7 cellular contexts compared by ENCODE assay signal in the genomic region with DNA sequence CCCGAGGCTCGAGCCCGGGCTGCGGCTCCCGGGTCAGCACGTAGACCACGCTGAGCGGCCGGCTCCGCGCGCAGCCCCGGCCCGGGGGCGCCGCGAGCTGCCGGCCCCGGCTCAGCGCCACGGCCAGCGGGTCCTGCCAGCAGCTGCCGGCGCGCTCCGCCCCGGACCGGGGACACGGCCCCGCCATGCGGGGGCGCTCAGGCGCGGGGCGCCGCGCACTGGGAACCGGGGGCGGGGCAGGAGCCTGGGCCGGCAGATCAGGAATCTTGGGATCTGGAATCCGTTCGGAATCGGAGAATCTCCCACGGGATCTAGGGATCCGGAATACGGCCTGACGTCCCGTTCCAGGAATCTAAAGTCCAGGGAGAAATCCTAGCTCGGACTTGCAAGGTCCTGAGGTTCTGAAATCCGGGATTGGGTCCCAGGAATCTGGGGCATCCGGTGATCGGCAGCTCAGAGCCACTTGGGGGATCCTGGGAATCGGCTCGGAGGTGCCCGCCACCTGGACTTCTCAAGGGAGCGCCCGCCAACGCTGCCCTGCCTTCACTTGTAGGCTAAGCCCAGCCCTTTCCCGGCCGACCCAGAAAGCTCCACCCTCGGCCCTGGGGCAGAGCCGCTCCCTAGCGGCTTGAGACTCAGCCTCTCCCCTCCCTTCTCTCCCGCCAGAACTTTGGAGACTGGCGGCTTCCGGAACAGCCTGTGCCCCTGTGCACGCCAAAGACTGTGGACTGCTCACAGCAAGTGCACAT. TPM values are rescaled to one million over a fixed set of nuclear protein-coding genes. Genes with fewer than 3 reads are reported as not detected.
DNase-seq lines count a peak whose midpoint lies in the region; ATAC-seq and TF ChIP-seq lines count a peak whose summit lies in the region.

A gene with protein sequence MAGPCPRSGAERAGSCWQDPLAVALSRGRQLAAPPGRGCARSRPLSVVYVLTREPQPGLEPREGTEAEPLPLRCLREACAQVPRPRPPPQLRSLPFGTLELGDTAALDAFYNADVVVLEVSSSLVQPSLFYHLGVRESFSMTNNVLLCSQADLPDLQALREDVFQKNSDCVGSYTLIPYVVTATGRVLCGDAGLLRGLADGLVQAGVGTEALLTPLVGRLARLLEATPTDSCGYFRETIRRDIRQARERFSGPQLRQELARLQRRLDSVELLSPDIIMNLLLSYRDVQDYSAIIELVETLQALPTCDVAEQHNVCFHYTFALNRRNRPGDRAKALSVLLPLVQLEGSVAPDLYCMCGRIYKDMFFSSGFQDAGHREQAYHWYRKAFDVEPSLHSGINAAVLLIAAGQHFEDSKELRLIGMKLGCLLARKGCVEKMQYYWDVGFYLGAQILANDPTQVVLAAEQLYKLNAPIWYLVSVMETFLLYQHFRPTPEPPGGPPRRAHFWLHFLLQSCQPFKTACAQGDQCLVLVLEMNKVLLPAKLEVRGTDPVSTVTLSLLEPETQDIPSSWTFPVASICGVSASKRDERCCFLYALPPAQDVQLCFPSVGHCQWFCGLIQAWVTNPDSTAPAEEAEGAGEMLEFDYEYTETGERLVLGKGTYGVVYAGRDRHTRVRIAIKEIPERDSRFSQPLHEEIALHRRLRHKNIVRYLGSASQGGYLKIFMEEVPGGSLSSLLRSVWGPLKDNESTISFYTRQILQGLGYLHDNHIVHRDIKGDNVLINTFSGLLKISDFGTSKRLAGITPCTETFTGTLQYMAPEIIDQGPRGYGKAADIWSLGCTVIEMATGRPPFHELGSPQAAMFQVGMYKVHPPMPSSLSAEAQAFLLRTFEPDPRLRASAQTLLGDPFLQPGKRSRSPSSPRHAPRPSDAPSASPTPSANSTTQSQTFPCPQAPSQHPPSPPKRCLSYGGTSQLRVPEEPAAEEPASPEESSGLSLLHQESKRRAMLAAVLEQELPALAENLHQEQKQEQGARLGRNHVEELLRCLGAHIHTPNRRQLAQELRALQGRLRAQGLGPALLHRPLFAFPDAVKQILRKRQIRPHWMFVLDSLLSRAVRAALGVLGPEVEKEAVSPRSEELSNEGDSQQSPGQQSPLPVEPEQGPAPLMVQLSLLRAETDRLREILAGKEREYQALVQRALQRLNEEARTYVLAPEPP (N-terminal part only) (minus strand): TSS at position 551 of the 749 bp plus-strand sequence. CDS start 364 bp downstream, at position 187.

- no peaks in the 10 kb centered on the region for H3K9me3 ChIP-seq in muscle layer of colon (ENCODE audit: low read length)
- H3K9me3 ChIP-seq in testis: no peaks in the 10 kb centered on the region

- intact Hi-C loops in testis (cut with DNase I; ENCODE audit: low total_unique reads): no loop called here

- peak within 1 kb of the TSS; percentile 68 for H3K27ac Mint-ChIP-seq in activated T-cell treated with anti-CD3 and anti-CD28 coated beads, Interleukin-2, amount 50 U/mL, for 72 hours

- TF ChIP-seq CTCF in GM10266 (IDR thresholded peaks at IDR 0.05; ENCODE audit: control insufficient read depth, insufficient read depth, low read depth, missing control alignments) (peak; percentile 63), fibroblast of mammary gland (conservative IDR thresholded peaks at IDR 0.05; ENCODE audit: control insufficient read depth, insufficient read depth, low read depth, low read length) (no peak), testis (IDR thresholded peaks at IDR 0.05) (no peak)

- TF ChIP-seq POLR2A in testis (IDR thresholded peaks at IDR 0.05): no peak

- H3K9me3 Mint-ChIP-seq in activated T-cell treated with anti-CD3 and anti-CD28 coated beads, Interleukin-2, amount 50 U/mL, for 72 hours: no peaks in the 10 kb centered on the region

- peaks cover 34% of the 10 kb centered on the region for H3K4me1 Mint-ChIP-seq in activated T-cell treated with anti-CD3 and anti-CD28 coated beads, Interleukin-2, amount 50 U/mL, for 72 hours (ENCODE audit: low read depth)

- H3K27me3 ChIP-seq in muscle layer of colon (ENCODE audit: control insufficient read depth in 1 of 2, insufficient read depth in 2 of 2, low read length in 2 of 2): no peaks in the 10 kb centered on the region
- no peaks in the 10 kb centered on the region for H3K27me3 ChIP-seq in testis

- ATAC-seq in HG03439 (IDR thresholded peaks at IDR 0.05; ENCODE audit: unreplicated experiment): peak; percentile 41
- peak; percentile 56 to 59 for ATAC-seq in activated T-cell treated with anti-CD3 and anti-CD28 coated beads, Interleukin-2, amount 50 U/mL, for 72 hours (replicated peaks in 1 of 2)

- DNase-seq in GM10266 (ENCODE audit: extremely low spot score) (peak; percentile 82), NCI-H774 (lab: John Stamatoyannopoulos, UW) (peak; percentile 2), fibroblast of mammary gland (ENCODE audit: low read depth) (peak; percentile 82), testis (peak; percentile 88)
- peak; percentile 64 to 73 for DNase-seq in activated T-cell treated with anti-CD3 and anti-CD28 coated beads, Interleukin-2, amount 50 U/mL, for 72 hours

- no peaks in the 10 kb centered on the region for H3K27me3 Mint-ChIP-seq in activated T-cell treated with anti-CD3 and anti-CD28 coated beads, Interleukin-2, amount 50 U/mL, for 72 hours (ENCODE audit: low read depth)

- 0 to 1% methylated on average over 6 to 65 of the region's 67 CpGs for WGBS in testis, 2 donors

- peak within 1 kb of the TSS; percentile 95 to 96 for H3K4me3 Mint-ChIP-seq in activated T-cell treated with anti-CD3 and anti-CD28 coated beads, Interleukin-2, amount 50 U/mL, for 72 hours

- H3K4me3 ChIP-seq in fibroblast of mammary gland (ENCODE audit: control insufficient read depth, low read depth, low read length): peak within 1 kb of the TSS; percentile 76
- H3K4me3 ChIP-seq in muscle layer of colon (ENCODE audit: low read depth in 1 of 2, low read length in 2 of 2): peak within 1 kb of the TSS; percentile 62 to 72
- H3K4me3 ChIP-seq in testis: peak within 1 kb of the TSS; percentile 68 to 74

- H3K36me3 ChIP-seq in muscle layer of colon (ENCODE audit: insufficient read depth, low read length): peaks cover 21% of the 10 kb centered on the region
- H3K36me3 ChIP-seq in testis (ENCODE audit: low read depth, missing control alignments): no peaks in the 10 kb centered on the region

- H3K9ac ChIP-seq in muscle layer of colon (ENCODE audit: low read length): peak within 1 kb of the TSS; percentile 68

- peaks cover 20% of the 10 kb centered on the region for H3K4me1 ChIP-seq in muscle layer of colon (ENCODE audit: insufficient read depth, low read length)
- peaks cover 20% of the 10 kb centered on the region for H3K4me1 ChIP-seq in testis

- H3K36me3 Mint-ChIP-seq in activated T-cell treated with anti-CD3 and anti-CD28 coated beads, Interleukin-2, amount 50 U/mL, for 72 hours (ENCODE audit: insufficient read depth in 2 of 2): no peaks in the 10 kb centered on the region

- peak within 1 kb of the TSS; percentile 98 for H3K27ac ChIP-seq in muscle layer of colon (ENCODE audit: low read depth, low read length)
- peak within 1 kb of the TSS; percentile 92 to 98 for H3K27ac ChIP-seq in testis

RNA-seq across cellular contexts. Expression of the gene that starts here (rescaled TPM):
- 10 to 100 TPM in 1 of 2 donors, 1 to 10 TPM in 1; 8.3 to 10.4 TPM for total RNA-seq in activated T-cell treated with anti-CD3 and anti-CD28 coated beads, Interleukin-2, amount 50 U/mL, for 72 hours
- 10 to 100 TPM; 18.8 to 31.7 TPM for total RNA-seq in testis
- 18.4 TPM for polyA plus RNA-seq in testis (ENCODE audit: insufficient read depth, low read depth, low replicate concordance)

Comparison
In these comparisons a context has a peak if more than half of its experiments do, and no peak if none do; other contexts are left out.
1. Peak in every context shown above with its lines: DNase-seq, ATAC-seq, H3K4me3 ChIP-seq and H3K27ac ChIP-seq.
2. DNase-seq: peak in every context shown above with its lines; median percentile 88 in testis; 82 in GM10266; 82 in fibroblast of mammary gland; 68 in activated T-cell treated with anti-CD3 and anti-CD28 coated beads, Interleukin-2, amount 50 U/mL, for 72 hours; 2 in NCI-H774.